ENCODE assay signal across 9 cellular contexts in the genomic region with DNA sequence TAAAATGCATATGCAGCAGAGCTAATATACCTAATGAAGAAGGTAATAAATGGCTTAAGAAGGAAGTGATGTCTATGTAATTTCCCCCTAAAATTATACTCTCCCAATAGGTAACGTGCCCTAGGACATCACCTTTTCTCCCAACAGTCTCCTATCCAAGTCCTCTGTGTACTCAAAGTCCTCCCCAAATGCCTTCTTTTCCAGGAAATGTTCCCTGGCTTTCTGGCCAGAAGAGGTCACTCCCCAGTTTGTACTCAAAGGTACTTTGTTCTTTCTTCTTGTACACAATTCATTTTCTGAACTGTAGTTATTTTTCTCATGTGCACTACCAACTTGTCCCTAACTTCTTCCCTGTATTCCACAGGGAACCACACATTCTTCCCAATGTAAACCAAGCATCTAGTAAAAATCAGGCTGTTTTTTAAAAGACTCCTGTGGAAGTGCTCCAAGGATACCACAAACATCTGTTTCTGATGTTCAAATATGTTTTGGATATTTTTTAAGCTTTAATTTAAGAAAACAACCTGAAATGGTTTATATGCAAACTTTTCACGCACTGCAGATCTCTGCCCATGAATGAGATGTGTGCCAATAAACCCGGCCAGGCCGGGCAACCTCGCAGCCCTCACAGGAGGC.
DNase-seq lines count a peak whose midpoint lies in the region; ATAC-seq and TF ChIP-seq lines count a peak whose summit lies in the region.
"Had no signal": no experiment of that assay in that cellular context is flagged by ENCODE, and none has a peak within 500 bp of the region (broad histone marks: within the 10 kb centered on the region; RNA-seq: fewer than 3 reads in every experiment).

No MANE protein-coding gene starts in this region.

- H3K4me3 Mint-ChIP-seq in activated CD4-positive, alpha-beta T cell treated with anti-CD3 and anti-CD28 coated beads for 36 hours = peak overlapping the region; percentile 64

- H3K27ac Mint-ChIP-seq in activated CD4-positive, alpha-beta T cell treated with anti-CD3 and anti-CD28 coated beads for 36 hours = peak overlapping the region; percentile 92

- H3K9me3 Mint-ChIP-seq in activated CD4-positive, alpha-beta T cell treated with anti-CD3 and anti-CD28 coated beads for 36 hours (ENCODE audit: low read depth) = no peaks in the 10 kb centered on the region

- peaks cover 88% of the 10 kb centered on the region for H3K4me1 Mint-ChIP-seq in activated CD4-positive, alpha-beta T cell treated with anti-CD3 and anti-CD28 coated beads for 36 hours

- intact Hi-C loops in activated CD4-positive, alpha-beta T cell treated with anti-CD3 and anti-CD28 coated beads for 36 hours (cut with DNase I, micrococcal nuclease) = loop anchor here in 1 of 2 experiments (2.0 kb wide), 1 partner anchor 14 kb away; no protein-coding TSS in a partner anchor
- intact Hi-C loops in ascending aorta (cut with DNase I) (no loop called here), testis (cut with DNase I; ENCODE audit: low total_unique reads) (no loop called here)

- H3K27me3 ChIP-seq in ascending aorta = no peaks in the 10 kb centered on the region
- H3K27me3 ChIP-seq in liver (ENCODE audit: control insufficient read depth in 4 of 4, insufficient read depth in 4 of 4, low read length in 3 of 4) = no peaks in the 10 kb centered on the region
- no peaks in the 10 kb centered on the region for H3K27me3 ChIP-seq in testis

- peak overlapping the region in 1 of 2 donors; percentile 21 for H3K9ac ChIP-seq in liver (ENCODE audit: low read depth in 1 of 2, low read length in 2 of 2)

- peaks cover 19% of the 10 kb centered on the region for H3K36me3 Mint-ChIP-seq in activated CD4-positive, alpha-beta T cell treated with anti-CD3 and anti-CD28 coated beads for 36 hours (ENCODE audit: low read depth)

- H3K4me1 ChIP-seq in ascending aorta (peaks cover 32 to 61% of the 10 kb centered on the region in 2 donors), liver (ENCODE audit: control insufficient read depth in 4 of 4, insufficient read depth in 4 of 4, low read length in 3 of 4) (peaks cover 14 to 40% (median 33%) of the 10 kb centered on the region in 4 donors), testis (peaks cover 80% of the 10 kb centered on the region)

- peak overlapping the region; percentile 66 to 67 for H3K27ac ChIP-seq in ascending aorta
- peak overlapping the region; percentile 68 to 81 for H3K27ac ChIP-seq in liver (ENCODE audit: low read depth in 1 of 2, low read length in 2 of 2)
- peak overlapping the region; percentile 43 to 76 for H3K27ac ChIP-seq in testis

- WGBS in liver = 20% methylated on average over 5 of the region's 5 CpGs
- WGBS in testis, 2 donors = 34 to 46% methylated on average over 5 of the region's 5 CpGs

- H3K36me3 ChIP-seq in ascending aorta = peaks cover 0 to 12% of the 10 kb centered on the region in 2 donors
- H3K36me3 ChIP-seq in liver (ENCODE audit: control insufficient read depth in 4 of 4, insufficient read depth in 3 of 4, low read depth in 1 of 4, low read length in 3 of 4) = peaks cover 0 to 2% (median 0%) of the 10 kb centered on the region in 4 donors
- no peaks in the 10 kb centered on the region for H3K36me3 ChIP-seq in testis (ENCODE audit: low read depth, missing control alignments)

- DNase-seq in activated CD4-positive, alpha-beta T cell treated with anti-CD3 and anti-CD28 coated beads for 36 hours = no peak
- DNase-seq in activated CD4-positive, alpha-beta T cell treated with anti-CD3 and anti-CD28 coated beads for 48 hours = no peak
- DNase-seq in ascending aorta (ENCODE audit: low spot score in 2 of 2) (no peak), testis (no peak), NCI-H748 treated with DMSO at 0.1 percent for 48 hours (lab: John Stamatoyannopoulos, UW) (no peak), AG20443 (ENCODE audit: low spot score) (no peak), activated gamma-delta T cell treated with Interleukin-2 at 50 U/mL for 16 hours (no peak)
- DNase-seq: activated CD4-positive, CD25-positive, alpha-beta regulatory T cell had no signal

- TF ChIP-seq CTCF in ascending aorta (IDR thresholded peaks at IDR 0.05) = no peak
- no peak for TF ChIP-seq CTCF in liver (IDR thresholded peaks at IDR 0.05; ENCODE audit: low read depth, low read length, missing input control)
- TF ChIP-seq CTCF in testis (IDR thresholded peaks at IDR 0.05) = no peak

- no peak for TF ChIP-seq POLR2A in testis (IDR thresholded peaks at IDR 0.05)

- POLR2A ChIA-PET in activated CD4-positive, alpha-beta T cell treated with anti-CD3 and anti-CD28 coated beads for 36 hours (lab: Charles Lee) = interaction anchor here (0.7 to 2.5 kb wide), 10 partner anchors 8 to 240 kb away, joined by 3 to 13 read pairs (median 4); no protein-coding TSS in a partner anchor

- H3K27me3 Mint-ChIP-seq in activated CD4-positive, alpha-beta T cell treated with anti-CD3 and anti-CD28 coated beads for 36 hours = no peaks in the 10 kb centered on the region

- H3K4me3 ChIP-seq in ascending aorta (peak overlapping the region in 1 of 2 donors; percentile 11), liver (ENCODE audit: low read depth in 1 of 3, low read length in 3 of 3) (no peak overlapping the region), testis (no peak overlapping the region)

- H3K9me3 ChIP-seq in ascending aorta (no peaks in the 10 kb centered on the region), liver (ENCODE audit: control insufficient read depth in 4 of 4, low read length in 3 of 4) (no peaks in the 10 kb centered on the region), testis (no peaks in the 10 kb centered on the region)

- CTCF ChIA-PET in activated CD4-positive, alpha-beta T cell treated with anti-CD3 and anti-CD28 coated beads for 36 hours (lab: Charles Lee) = interaction anchor here (0.7 to 11.4 kb wide), 11 partner anchors 7 to 99 kb away, joined by 3 to 144 read pairs (median 4); no protein-coding TSS in a partner anchor

- no peak for TF ChIP-seq RAD21 in liver (IDR thresholded peaks at IDR 0.05)

- ATAC-seq in activated CD4-positive, alpha-beta T cell treated with anti-CD3 and anti-CD28 coated beads for 36 hours = no peak

TF ChIP-seq in liver, 16 proteins besides CTCF, POLR2A, EP300 and RAD21:
- TF ChIP-seq HNF4A (conservative IDR thresholded peaks at IDR 0.05) = peak in 1 of 2 donors; percentile 71
- TF ChIP-seq, protein P1, sequence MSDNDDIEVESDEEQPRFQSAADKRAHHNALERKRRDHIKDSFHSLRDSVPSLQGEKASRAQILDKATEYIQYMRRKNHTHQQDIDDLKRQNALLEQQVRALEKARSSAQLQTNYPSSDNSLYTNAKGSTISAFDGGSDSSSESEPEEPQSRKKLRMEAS (IDR thresholded peaks at IDR 0.05) = no peak
- TF ChIP-seq JUND (IDR thresholded peaks at IDR 0.05) = peak in 1 of 2 donors; percentile 45
- TF ChIP-seq RXRA (IDR thresholded peaks at IDR 0.05) = peak in 1 of 2 donors; percentile 62
- peak; percentile 37 for TF ChIP-seq FOXA2 (IDR thresholded peaks at IDR 0.05)
- peak; percentile 12 for TF ChIP-seq SP1 (IDR thresholded peaks at IDR 0.05)
